In the genomic region with DNA sequence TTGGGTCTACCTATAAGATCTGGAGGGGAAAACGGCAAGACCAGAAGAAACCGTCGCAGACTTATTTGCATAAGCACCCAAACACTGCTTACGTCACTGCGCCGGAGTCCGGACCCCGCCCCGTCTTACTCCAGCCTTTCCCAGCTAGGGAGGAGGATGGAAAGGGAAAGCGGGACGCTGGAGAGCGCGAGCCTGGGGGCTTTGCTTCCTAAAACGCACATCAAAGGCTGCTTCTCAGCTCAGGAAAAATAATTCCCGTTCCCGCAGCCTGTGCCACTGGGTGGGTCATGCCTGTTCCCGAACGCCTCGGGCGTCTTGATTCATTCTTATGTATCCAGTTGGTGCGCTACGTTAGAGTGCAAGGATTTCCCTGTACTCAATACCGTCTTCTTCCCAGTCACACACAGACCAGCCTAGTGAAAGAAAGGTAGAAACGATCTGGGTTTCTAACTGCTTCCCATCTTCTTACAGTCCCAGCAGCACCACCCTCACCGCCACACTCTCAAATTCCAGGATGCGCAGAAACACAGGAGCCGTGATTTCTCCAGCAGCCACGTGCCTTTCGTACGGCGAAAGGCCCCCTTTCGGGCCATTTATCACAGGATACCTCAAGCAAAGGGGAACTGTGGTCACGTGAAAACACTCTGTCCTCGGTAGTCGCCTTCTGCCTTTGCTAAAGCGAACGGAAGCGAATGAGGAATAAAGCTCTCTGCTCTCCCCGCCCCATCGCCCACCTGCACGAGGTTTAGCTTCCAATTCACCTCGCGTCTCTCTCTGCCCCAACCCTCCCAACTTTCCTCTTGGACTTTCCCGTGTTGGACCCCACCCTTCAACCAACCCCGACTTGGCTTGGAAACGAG, we compare ENCODE assay signal across 8 cellular contexts. TPM values are rescaled to one million over a fixed set of nuclear protein-coding genes. Genes with fewer than 3 reads are reported as not detected.
DNase-seq lines count a peak whose midpoint lies in the region; ATAC-seq and TF ChIP-seq lines count a peak whose summit lies in the region.

No MANE protein-coding gene starts in this region.

- H3K9me3 ChIP-seq in gastroesophageal sphincter (no peaks in the 10 kb centered on the region), neural progenitor cell (ENCODE audit: low read depth) (no peaks in the 10 kb centered on the region)

- WGBS in gastroesophageal sphincter (ENCODE audit: low coverage in 1 of 2), 2 donors, result 1 to 2% methylated on average over 15 to 17 of the region's 46 CpGs

- TF ChIP-seq EP300 in gastroesophageal sphincter (IDR thresholded peaks at IDR 0.05), result no peak

- H3F3A ChIP-seq in neural progenitor cell (ENCODE audit: low read depth), result peaks cover 19% of the 10 kb centered on the region

- H3K4me2 ChIP-seq in neural progenitor cell, result peak overlapping the region; percentile 97

- peaks cover 9% of the 10 kb centered on the region for H3K27me3 Mint-ChIP-seq in neural progenitor cell (ENCODE audit: insufficient read depth, low read depth)

- H3K36me3 Mint-ChIP-seq in neural progenitor cell, result no peaks in the 10 kb centered on the region

- H3K4me3 ChIP-seq in gastroesophageal sphincter (peak overlapping the region; percentile 2 to 50), neural progenitor cell (peak overlapping the region; percentile 85)

- peaks cover 57% of the 10 kb centered on the region for H3K27me3 ChIP-seq in gastroesophageal sphincter
- peaks cover 28% of the 10 kb centered on the region for H3K27me3 ChIP-seq in neural progenitor cell

- DNase-seq in GM13977 (ENCODE audit: low spot score), result peak; percentile 24
- peak; percentile 79 to 88 for DNase-seq in NCI-H2081 (lab: John Stamatoyannopoulos, UW)
- DNase-seq in activated CD8-positive, alpha-beta memory T cell treated with anti-CD3 and anti-CD28 coated beads, Interleukin-2, amount 50 U/mL, for 48 hours, result peak; percentile 49
- DNase-seq in neural progenitor cell (ENCODE audit: low spot score), result peak; percentile 93
- no peak for DNase-seq in HUDEP-2 (lab: John Stamatoyannopoulos, UW; ENCODE audit: unreplicated experiment in 76 of 76)

- H3K27ac Mint-ChIP-seq in neural progenitor cell, result peak overlapping the region; percentile 67

- ATAC-seq in gastroesophageal sphincter (peak; percentile 52), GM19455 (IDR thresholded peaks at IDR 0.05; ENCODE audit: unreplicated experiment) (no peak), HG03571 (IDR thresholded peaks at IDR 0.05; ENCODE audit: unreplicated experiment) (no peak)

- in situ Hi-C loops in GM13977 (cut with MboI; ENCODE audit: low pct_unique_long_range_greater_than_20kb, low sequenced_read_pairs, unreplicated experiment), result no loop called here

- TF ChIP-seq CTCF in GM13977 (IDR thresholded peaks at IDR 0.05; ENCODE audit: extremely low read depth, insufficient read depth, missing control alignments) (no peak), gastroesophageal sphincter (IDR thresholded peaks at IDR 0.05) (no peak), neural progenitor cell (IDR thresholded peaks at IDR 0.05) (no peak)

- no peak overlapping the region for H3K27ac ChIP-seq in gastroesophageal sphincter
- peak overlapping the region; percentile 66 for H3K27ac ChIP-seq in neural progenitor cell

- no peaks in the 10 kb centered on the region for H4K20me1 ChIP-seq in neural progenitor cell (ENCODE audit: low read depth)

- H3K36me3 ChIP-seq in gastroesophageal sphincter (no peaks in the 10 kb centered on the region), neural progenitor cell (no peaks in the 10 kb centered on the region)

- peak overlapping the region; percentile 86 for H2AFZ ChIP-seq in neural progenitor cell (replicated peaks)

- H3K4me3 Mint-ChIP-seq in neural progenitor cell, result peak overlapping the region; percentile 96

- no peaks in the 10 kb centered on the region for H3K9me3 Mint-ChIP-seq in neural progenitor cell

- no peak for TF ChIP-seq POLR2A in gastroesophageal sphincter (IDR thresholded peaks at IDR 0.05)

- peaks cover 0 to 25% (median 6%) of the 10 kb centered on the region in 3 donors for H3K4me1 ChIP-seq in gastroesophageal sphincter
- peaks cover 6% of the 10 kb centered on the region for H3K4me1 ChIP-seq in neural progenitor cell

- peaks cover 19% of the 10 kb centered on the region for H3K79me2 ChIP-seq in neural progenitor cell (ENCODE audit: low read depth)

- peaks cover 17% of the 10 kb centered on the region for H3K4me1 Mint-ChIP-seq in neural progenitor cell

- H3K9ac ChIP-seq in neural progenitor cell, result no peak overlapping the region

RNA-seq across cellular contexts. Expression of gene SLC6A15, which starts 1.0 kb away (rescaled TPM):
- total RNA-seq in gastroesophageal sphincter (1 to 10 TPM in 3 of 4 donors, under 1 TPM in 1; 0.54 to 2.3 (median 1.7) TPM), neural progenitor cell (ENCODE audit: low replicate concordance) (15.1 and 25.4 TPM in 2 replicates)

Comparison
In these comparisons a context has a peak if more than half of its experiments do, and no peak if none do; other contexts are left out.
1. DNase-seq: peak in GM13977 (single experiment), NCI-H2081 (2 of 2), activated CD8-positive, alpha-beta memory T cell treated with anti-CD3 and anti-CD28 coated beads, Interleukin-2, amount 50 U/mL, for 48 hours (single experiment) and neural progenitor cell (single experiment); none in HUDEP-2 (0 of 76).